Comparison of ENCODE assay signal across 8 cellular contexts in genomic region chr10:91298224-91298862, GRCh38.
DNase-seq lines count a peak whose midpoint lies in the region; ATAC-seq, FAIRE-seq and TF ChIP-seq lines count a peak whose summit lies in the region.

No MANE protein-coding gene starts in this region.

- H3K4me3 ChIP-seq in GM06990 (replicated peaks; ENCODE audit: low read depth, low read length) (peak overlapping the region; percentile 55), adrenal gland (peak overlapping the region in 1 of 4 donors; percentile 56), right atrium auricular region (peak overlapping the region; percentile 35 to 46), psoas muscle (peak overlapping the region; percentile 66)

- peak; percentile 91 for ATAC-seq in HG02571 (IDR thresholded peaks at IDR 0.05; ENCODE audit: unreplicated experiment)
- ATAC-seq in psoas muscle, result peak; percentile 94 to 97 (median 96)

- H3K27ac ChIP-seq in adrenal gland (peak overlapping the region in 2 of 5 donors; percentile 46 to 49), right atrium auricular region (peak overlapping the region in 1 of 2 donors; percentile 61), psoas muscle (peak overlapping the region; percentile 66)

- FAIRE-seq in urothelium cell line (lab: Jason Lieb, UNC), result no peak

- intact Hi-C loops in adrenal gland (cut with DNase I) (loop anchor here (10.0 kb wide), 1 partner anchor 86 kb away; no protein-coding TSS in a partner anchor), psoas muscle (cut with DNase I) (loop anchor here (1.0 to 10.0 kb wide), 7 partner anchors 34 to 339 kb away; no protein-coding TSS in a partner anchor)

- H3K36me3 ChIP-seq in GM06990 (ENCODE audit: control insufficient read depth, insufficient read depth, low read length) (no peaks in the 10 kb centered on the region), adrenal gland (replicated peaks in 1 of 2) (no peaks in the 10 kb centered on the region), right atrium auricular region (no peaks in the 10 kb centered on the region), psoas muscle (ENCODE audit: insufficient read depth in 1 of 2, low read depth in 1 of 2) (no peaks in the 10 kb centered on the region)

- WGBS in adrenal gland, 4 donors, result 2 to 4% (median 2%) methylated on average over 17 to 23 of the region's 23 CpGs
- 2 to 5% (median 4%) methylated on average over 22 to 23 of the region's 23 CpGs for WGBS in psoas muscle, 3 donors

- H3K27me3 ChIP-seq in GM06990 (replicated peaks; ENCODE audit: control insufficient read depth, insufficient read depth, low read length) (no peaks in the 10 kb centered on the region), adrenal gland (no peaks in the 10 kb centered on the region), right atrium auricular region (no peaks in the 10 kb centered on the region), psoas muscle (ENCODE audit: insufficient read depth in 3 of 3, low read length in 2 of 3) (no peaks in the 10 kb centered on the region)

- DNase-seq in GM06990 (ENCODE audit: extremely low read depth, insufficient read length) (peak; percentile 69), NCI-H1092 (lab: John Stamatoyannopoulos, UW) (peak; percentile 55), SW480 (ENCODE audit: low spot score) (peak; percentile 54), adrenal gland (peak; percentile 70 to 87 (median 79)), right atrium auricular region (ENCODE audit: low spot score) (peak; percentile 78), psoas muscle (peak; percentile 72 to 85), urothelium cell line (ENCODE audit: low spot score) (peak; percentile 84)

- TF ChIP-seq POLR2A in adrenal gland (IDR thresholded peaks at IDR 0.05), result no peak

- TF ChIP-seq CTCF in GM06990 (IDR thresholded peaks at IDR 0.05; ENCODE audit: insufficient read depth, low read length, poor library complexity, severe bottlenecking) (peak; percentile 96), adrenal gland (IDR thresholded peaks at IDR 0.05) (peak; percentile 89 to 96 (median 92)), right atrium auricular region (IDR thresholded peaks at IDR 0.05) (peak; percentile 91 to 94), psoas muscle (IDR thresholded peaks at IDR 0.05) (peak; percentile 96)

- H3K4me1 ChIP-seq in adrenal gland (replicated peaks in 1 of 2), result peaks cover 0 to 11% of the 10 kb centered on the region in 2 donors
- peaks cover 0 to 11% of the 10 kb centered on the region in 2 donors for H3K4me1 ChIP-seq in right atrium auricular region
- H3K4me1 ChIP-seq in psoas muscle, result peaks cover 8% of the 10 kb centered on the region

- no peaks in the 10 kb centered on the region for H3K9me3 ChIP-seq in adrenal gland (replicated peaks in 1 of 3)
- H3K9me3 ChIP-seq in right atrium auricular region, result no peaks in the 10 kb centered on the region
- H3K9me3 ChIP-seq in psoas muscle, result no peaks in the 10 kb centered on the region
